Comparison of ENCODE assay signal across 9 cellular contexts in the genomic region with DNA sequence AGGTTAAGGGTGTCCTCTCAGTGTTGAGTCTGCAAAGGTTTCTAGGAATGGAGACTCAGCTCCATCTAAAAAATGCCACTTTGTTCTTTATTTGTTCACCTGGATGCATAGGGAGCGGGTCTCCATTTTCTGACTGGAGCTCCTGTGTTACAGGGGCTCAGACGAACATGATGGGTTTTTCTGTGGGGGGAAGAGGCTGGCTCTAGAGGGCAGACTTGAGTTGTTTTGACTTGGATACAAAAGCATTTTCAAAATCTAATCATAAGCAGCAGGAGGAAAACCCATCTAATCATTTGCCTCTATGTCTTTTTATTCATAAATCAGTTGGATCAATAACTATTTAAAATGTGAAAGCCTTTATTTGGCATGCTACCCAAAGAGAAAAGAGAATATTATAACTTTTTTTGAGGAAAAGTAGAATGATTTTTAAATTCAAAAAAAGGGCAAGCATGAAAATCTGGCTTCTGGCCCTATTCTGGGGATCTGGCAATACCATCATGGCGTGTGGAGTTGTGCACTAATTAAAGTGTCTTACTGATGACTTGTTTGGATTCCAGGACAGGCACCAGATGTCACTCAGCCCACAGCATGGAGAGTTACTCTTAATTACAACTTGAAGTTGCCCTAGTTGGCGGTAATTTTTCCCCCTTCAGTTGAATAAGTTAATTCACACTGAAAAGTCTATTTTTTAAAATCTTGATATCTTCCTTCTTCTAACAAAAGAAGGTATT.
DNase-seq lines count a peak whose midpoint lies in the region; ATAC-seq and TF ChIP-seq lines count a peak whose summit lies in the region.
"Had no signal": no experiment of that assay in that cellular context is flagged by ENCODE, and none has a peak within 500 bp of the region (broad histone marks: within the 10 kb centered on the region; RNA-seq: fewer than 3 reads in every experiment).

No MANE protein-coding gene starts in this region.

- H3K4me1 ChIP-seq in body of pancreas (no peaks in the 10 kb centered on the region), mesodermal cell (ENCODE audit: control insufficient read depth, insufficient read depth, low read length, poor library complexity, severe bottlenecking) (peaks cover 21% of the 10 kb centered on the region)
- H3K4me1 ChIP-seq in naive thymus-derived CD4-positive, alpha-beta T cell (ENCODE audit: control insufficient read depth in 2 of 2, insufficient read depth in 2 of 2, low read length in 2 of 2): no peaks in the 10 kb centered on the region

- H3K4me3 ChIP-seq in body of pancreas: no peak overlapping the region
- no peak overlapping the region for H3K4me3 ChIP-seq in mesodermal cell (ENCODE audit: extremely low read depth, insufficient read depth, low read length, poor library complexity, severe bottlenecking)
- no peak overlapping the region for H3K4me3 ChIP-seq in naive thymus-derived CD4-positive, alpha-beta T cell (ENCODE audit: low read length)
- H3K4me3 ChIP-seq: thoracic aorta had no signal

- intact Hi-C loops in body of pancreas (cut with DNase I): no loop called here
- intact Hi-C loops in naive thymus-derived CD4-positive, alpha-beta T cell (cut with micrococcal nuclease): no loop called here

- no peaks in the 10 kb centered on the region for H3K36me3 Mint-ChIP-seq in naive thymus-derived CD4-positive, alpha-beta T cell

- CTCF ChIA-PET in GM10248 (lab: Yijun Ruan, JAX): interaction anchor here (0.9 to 1.6 kb wide), 4 partner anchors 25 to 76 kb away, joined by 3 to 5 read pairs (median 4); no protein-coding TSS in a partner anchor
- CTCF ChIA-PET in naive thymus-derived CD4-positive, alpha-beta T cell (lab: Charles Lee): no interaction called here

- no peaks in the 10 kb centered on the region for H3K9me3 ChIP-seq in body of pancreas
- H3K9me3 ChIP-seq in mesodermal cell (ENCODE audit: control insufficient read depth, low read length): no peaks in the 10 kb centered on the region
- no peaks in the 10 kb centered on the region for H3K9me3 ChIP-seq in naive thymus-derived CD4-positive, alpha-beta T cell (ENCODE audit: control insufficient read depth in 2 of 3, low read length in 3 of 3)
- H3K9me3 ChIP-seq: thoracic aorta had no signal

- H3K9me3 Mint-ChIP-seq in naive thymus-derived CD4-positive, alpha-beta T cell: peaks cover 0 to 5% (median 0%) of the 10 kb centered on the region in 11 donors

- no peak overlapping the region for H3K4me3 Mint-ChIP-seq in naive thymus-derived CD4-positive, alpha-beta T cell

- no peaks in the 10 kb centered on the region for H3K27me3 ChIP-seq in body of pancreas
- H3K27me3 ChIP-seq in naive thymus-derived CD4-positive, alpha-beta T cell (ENCODE audit: control insufficient read depth in 2 of 2, insufficient read depth in 2 of 2, low read length in 2 of 2): no peaks in the 10 kb centered on the region

- TF ChIP-seq CTCF in GM10248 (IDR thresholded peaks at IDR 0.05; ENCODE audit: control extremely low read depth, extremely low read depth, low read depth, missing control alignments): peak; percentile 58
- TF ChIP-seq CTCF in body of pancreas (IDR thresholded peaks at IDR 0.05): peak in 6 of 7 experiments; percentile 18 to 41 (median 32)

- H3K27ac ChIP-seq in body of pancreas (no peak overlapping the region), mesodermal cell (ENCODE audit: low read depth, low read length, severe bottlenecking) (peak overlapping the region; percentile 30)
- no peak overlapping the region for H3K27ac ChIP-seq in naive thymus-derived CD4-positive, alpha-beta T cell (ENCODE audit: low read depth, low read length)
- H3K27ac ChIP-seq: thoracic aorta had no signal

- POLR2A ChIA-PET in GM10248 (lab: Yijun Ruan, JAX): no interaction called here
- POLR2A ChIA-PET in naive thymus-derived CD4-positive, alpha-beta T cell (lab: Charles Lee): no interaction called here

- H3K4me1 Mint-ChIP-seq in naive thymus-derived CD4-positive, alpha-beta T cell: peaks cover 0 to 16% (median 6%) of the 10 kb centered on the region in 7 donors

- peaks cover 0 to 9% (median 2%) of the 10 kb centered on the region in 5 donors for H3K27me3 Mint-ChIP-seq in naive thymus-derived CD4-positive, alpha-beta T cell

- no peak overlapping the region for H3K27ac Mint-ChIP-seq in naive thymus-derived CD4-positive, alpha-beta T cell

- DNase-seq in GM10248 (ENCODE audit: extremely low spot score): peak; percentile 9
- DNase-seq in HPDE6-E6E7 (ENCODE audit: extremely low spot score): peak; percentile 27
- peak in 2 of 4 donors; percentile 8 to 11 for DNase-seq in body of pancreas
- DNase-seq in LoVo (ENCODE audit: low spot score): no peak
- no peak for DNase-seq in naive thymus-derived CD4-positive, alpha-beta T cell
- no peak for DNase-seq in CD1c-positive myeloid dendritic cell (ENCODE audit: extremely low spot score)

- no peaks in the 10 kb centered on the region for H3K36me3 ChIP-seq in body of pancreas (replicated peaks in 1 of 2; ENCODE audit: insufficient read depth in 1 of 2, low read depth in 2 of 2)
- no peaks in the 10 kb centered on the region for H3K36me3 ChIP-seq in mesodermal cell (ENCODE audit: control insufficient read depth, insufficient read depth, low read length)
- H3K36me3 ChIP-seq in naive thymus-derived CD4-positive, alpha-beta T cell (ENCODE audit: control insufficient read depth in 2 of 3, insufficient read depth in 3 of 3, low read length in 3 of 3): no peaks in the 10 kb centered on the region
- H3K36me3 ChIP-seq: thoracic aorta had no signal

- TF ChIP-seq POLR2A in body of pancreas (IDR thresholded peaks at IDR 0.05): no peak

- 45 to 52% methylated on average over 4 of the region's 4 CpGs for WGBS in body of pancreas, 2 donors
- WGBS in mesodermal cell (ENCODE audit: insufficient coverage in 2 of 2), 2 experiments: 70 to 78% methylated on average over 1 to 2 of the region's 4 CpGs

- ATAC-seq in body of pancreas (no peak), HG02678 (IDR thresholded peaks at IDR 0.05; ENCODE audit: unreplicated experiment) (no peak)
- ATAC-seq in naive thymus-derived CD4-positive, alpha-beta T cell: no peak

Comparison
In these comparisons a context has a peak if more than half of its experiments do, and no peak if none do; other contexts are left out.
1. DNase-seq: peak in GM10248 (single experiment) and HPDE6-E6E7 (single experiment); none in LoVo (single experiment), naive thymus-derived CD4-positive, alpha-beta T cell (0 of 9) and CD1c-positive myeloid dendritic cell (single experiment).